In genomic region chr15:27672537-27672936, GRCh38 we compare ENCODE assay signal across 21 cellular contexts.
"Had no signal": no experiment of that assay in that cellular context is flagged by ENCODE, and none has a peak within 500 bp of the region (broad histone marks: within the 10 kb centered on the region; RNA-seq: fewer than 3 reads in every experiment).

No MANE protein-coding gene starts in this region.

- H3K4me1 ChIP-seq: heart left ventricle, psoas muscle, uterus had no signal

- H3K9me3 Mint-ChIP-seq: neural crest cell; stimulated activated naive CD8-positive, alpha-beta T cell treated with anti-CD3 and anti-CD28 coated beads, Interleukin-15, amount 100 ng/mL, for 72 hours; type B pancreatic cell had no signal

- H3K27ac Mint-ChIP-seq: stimulated activated memory B cell treated with anti-CD40 and anti-IgM and Interleukin-4, amounts not matched to agents 10 μg/mL and 1 μg/mL and 100 μg/mL, for 72 hours; stimulated activated naive CD8-positive, alpha-beta T cell treated with anti-CD3 and anti-CD28 coated beads, Interleukin-15, amount 100 ng/mL, for 72 hours; type B pancreatic cell had no signal

- H3K36me3 Mint-ChIP-seq: naive thymus-derived CD8-positive, alpha-beta T cell; stimulated activated memory B cell treated with anti-CD40 and anti-IgM and Interleukin-4, amounts not matched to agents 10 μg/mL and 1 μg/mL and 100 μg/mL, for 72 hours; type B pancreatic cell had no signal

- H3K9me3 ChIP-seq: heart left ventricle, psoas muscle, uterus had no signal

- H3K36me3 ChIP-seq: heart left ventricle, spleen, uterus had no signal

- H3K4me3 Mint-ChIP-seq: naive thymus-derived CD8-positive, alpha-beta T cell; stimulated activated memory B cell treated with anti-CD40 and anti-IgM and Interleukin-4, amounts not matched to agents 10 μg/mL and 1 μg/mL and 100 μg/mL, for 72 hours; stimulated activated naive CD8-positive, alpha-beta T cell treated with anti-CD3 and anti-CD28 coated beads, Interleukin-15, amount 100 ng/mL, for 72 hours had no signal

- H3K4me1 Mint-ChIP-seq: naive thymus-derived CD8-positive, alpha-beta T cell; stimulated activated memory B cell treated with anti-CD40 and anti-IgM and Interleukin-4, amounts not matched to agents 10 μg/mL and 1 μg/mL and 100 μg/mL, for 72 hours; stimulated activated naive CD8-positive, alpha-beta T cell treated with anti-CD3 and anti-CD28 coated beads, Interleukin-15, amount 100 ng/mL, for 72 hours had no signal

- H3K27me3 Mint-ChIP-seq: stimulated activated memory B cell treated with anti-CD40 and anti-IgM and Interleukin-4, amounts not matched to agents 10 μg/mL and 1 μg/mL and 100 μg/mL, for 72 hours; stimulated activated naive CD8-positive, alpha-beta T cell treated with anti-CD3 and anti-CD28 coated beads, Interleukin-15, amount 100 ng/mL, for 72 hours had no signal

- H3K4me3 ChIP-seq: heart left ventricle, lung, psoas muscle, spleen, uterus had no signal

- H3K27me3 ChIP-seq: dorsolateral prefrontal cortex, heart left ventricle, spleen, uterus had no signal

- DNase-seq: cortex of kidney; effector CD8-positive, alpha-beta T cell; heart left ventricle; left colon; left ventricle myocardium superior; mesendoderm; naive thymus-derived CD8-positive, alpha-beta T cell; psoas muscle; retina; spleen; stimulated activated CD4-positive, alpha-beta T cell treated with anti-CD3 and anti-CD28 coated beads, Interleukin-15, amount 100 ng/mL, for 24 hours; stimulated activated CD4-positive, alpha-beta T cell treated with anti-CD3 and anti-CD28 coated beads, Interleukin-1b, Interleukin-23, amount 100 ng/mL, for 48 hours; stimulated activated CD4-positive, alpha-beta T cell treated with anti-CD3 and anti-CD28 coated beads, Interleukin-4, amount 100 ng/mL, for 24 hours; stimulated activated naive CD8-positive, alpha-beta T cell treated with anti-CD3 and anti-CD28 coated beads, Interleukin-15, amount 100 ng/mL, for 72 hours; uterus had no signal

- ATAC-seq: esophagus mucosa; heart left ventricle; left colon; left ventricle myocardium superior; naive thymus-derived CD8-positive, alpha-beta T cell; psoas muscle; stimulated activated memory B cell treated with anti-CD40 and anti-IgM and Interleukin-4, amounts not matched to agents 10 μg/mL and 1 μg/mL and 100 μg/mL, for 72 hours; stimulated activated naive CD8-positive, alpha-beta T cell treated with anti-CD3 and anti-CD28 coated beads, Interleukin-15, amount 100 ng/mL, for 72 hours had no signal

- H3K27ac ChIP-seq: heart left ventricle, psoas muscle, spleen, uterus had no signal
